ENCODE assay signal across 8 cellular contexts in genomic region chr6:31663087-31663960, GRCh38. TPM values are rescaled to one million over a fixed set of nuclear protein-coding genes. Genes with fewer than 3 reads are reported as not detected.
A peak's percentile ranks its signal among the peaks of the same experiment; 100 is the strongest.
DNase-seq lines count a peak whose midpoint lies in the region; ATAC-seq and TF ChIP-seq lines count a peak whose summit lies in the region.

No MANE protein-coding gene starts in this region.

- intact Hi-C loops in body of pancreas (cut with DNase I) = no loop called here

- peak; percentile 27 for DNase-seq in HT1080 (ENCODE audit: low read depth)
- DNase-seq in body of pancreas = no peak
- DNase-seq in stimulated activated CD4-positive, alpha-beta T cell treated with anti-CD3 and anti-CD28 coated beads, Interleukin-4, amount 100 ng/mL, for 24 hours = no peak
- no peak for DNase-seq in NCI-H446 (lab: John Stamatoyannopoulos, UW)

- H3K9me3 ChIP-seq in body of pancreas (no peaks in the 10 kb centered on the region), mesodermal cell (ENCODE audit: control insufficient read depth, low read length) (no peaks in the 10 kb centered on the region)

- WGBS in body of pancreas, 2 donors = 54 to 75% methylated on average over 8 to 10 of the region's 10 CpGs
- WGBS in mesodermal cell (ENCODE audit: insufficient coverage in 2 of 2), 2 experiments = 63 to 82% methylated on average over 4 to 5 of the region's 10 CpGs

- no peak for TF ChIP-seq POLR2A in body of pancreas (IDR thresholded peaks at IDR 0.05)

- TF ChIP-seq CTCF in 22Rv1 (IDR thresholded peaks at IDR 0.05) = no peak
- TF ChIP-seq CTCF in body of pancreas (IDR thresholded peaks at IDR 0.05) = no peak

- H3K4me1 ChIP-seq in body of pancreas (peaks cover 66% of the 10 kb centered on the region), mesodermal cell (ENCODE audit: control insufficient read depth, insufficient read depth, low read length, poor library complexity, severe bottlenecking) (peaks cover 33% of the 10 kb centered on the region)

- H3K27me3 ChIP-seq in body of pancreas = no peaks in the 10 kb centered on the region

- H3K27ac ChIP-seq in 22Rv1 (peak overlapping the region; percentile 99), body of pancreas (peak overlapping the region in 3 of 4 donors; percentile 82 to 96 (median 94)), mesodermal cell (ENCODE audit: low read depth, low read length, severe bottlenecking) (peak overlapping the region; percentile 96)

- H3K36me3 ChIP-seq in body of pancreas (replicated peaks in 1 of 2; ENCODE audit: insufficient read depth in 1 of 2, low read depth in 2 of 2) = peaks cover 3% of the 10 kb centered on the region in 2 donors
- H3K36me3 ChIP-seq in mesodermal cell (ENCODE audit: control insufficient read depth, insufficient read depth, low read length) = peaks cover 50% of the 10 kb centered on the region

- H3K4me3 ChIP-seq in body of pancreas (peak overlapping the region in 1 of 2 donors; percentile 87), mesodermal cell (ENCODE audit: extremely low read depth, insufficient read depth, low read length, poor library complexity, severe bottlenecking) (peak overlapping the region; percentile 79)

- ATAC-seq in body of pancreas (no peak), GM19351 (IDR thresholded peaks at IDR 0.05; ENCODE audit: unreplicated experiment) (no peak), GM18868 (IDR thresholded peaks at IDR 0.05; ENCODE audit: unreplicated experiment) (no peak)

RNA-seq across cellular contexts. Expression of gene GPANK1, which starts 1.5 kb away (rescaled TPM):
- 37.5 and 38.5 TPM in 2 replicates for total RNA-seq in HT1080 (2014; rRNA removed; shearing (Covaris generic))
- polyA plus RNA-seq in HT1080 (2015; cell fraction: cytosol; rRNA removed) = 27.2 and 34.0 TPM in 2 replicates
- polyA plus RNA-seq in HT1080 (2015; cell fraction: nucleus; rRNA removed) = 28.1 and 32.0 TPM in 2 replicates
- total RNA-seq in body of pancreas = 10 to 100 TPM in 1 of 2 donors, 1 to 10 TPM in 1; 8.9 to 10.9 TPM
- 26.1 TPM for polyA plus RNA-seq in mesodermal cell (2013, experiment 1 of 2)
- polyA plus RNA-seq in mesodermal cell (2013, experiment 2 of 2) = 21.6 TPM

RNA-seq across cellular contexts. Expression of gene CSNK2B, which starts 2.6 kb away (rescaled TPM):
- 272 and 357 TPM in 2 replicates for total RNA-seq in HT1080 (2014; rRNA removed; shearing (Covaris generic))
- 371 and 390 TPM in 2 replicates for polyA plus RNA-seq in HT1080 (2015; cell fraction: cytosol; rRNA removed)
- polyA plus RNA-seq in HT1080 (2015; cell fraction: nucleus; rRNA removed) = 224 and 255 TPM in 2 replicates
- 100 to 1,000 TPM in 1 of 2 donors, 10 to 100 TPM in 1; 98.2 to 100 TPM for total RNA-seq in body of pancreas
- polyA plus RNA-seq in mesodermal cell (2013, experiment 1 of 2) = 288 TPM
- 238 TPM for polyA plus RNA-seq in mesodermal cell (2013, experiment 2 of 2)

RNA-seq across cellular contexts. Expression of gene C6orf47, which starts 2.7 kb away (rescaled TPM):
- 21.8 and 22.8 TPM in 2 replicates for total RNA-seq in HT1080 (2014; rRNA removed; shearing (Covaris generic))
- 14.4 and 15.2 TPM in 2 replicates for polyA plus RNA-seq in HT1080 (2015; cell fraction: cytosol; rRNA removed)
- 10.2 and 10.3 TPM in 2 replicates for polyA plus RNA-seq in HT1080 (2015; cell fraction: nucleus; rRNA removed)
- 10 to 100 TPM; 15.8 to 22.1 TPM for total RNA-seq in body of pancreas
- polyA plus RNA-seq in mesodermal cell (2013, experiment 1 of 2) = 9.0 TPM
- polyA plus RNA-seq in mesodermal cell (2013, experiment 2 of 2) = 7.5 TPM

RNA-seq across cellular contexts. Expression of gene LY6G5B, which starts 6.5 kb away (rescaled TPM):
- 0.88 and 2.6 TPM in 2 replicates for total RNA-seq in HT1080 (2014; rRNA removed; shearing (Covaris generic))
- 1.4 and 1.9 TPM in 2 replicates for polyA plus RNA-seq in HT1080 (2015; cell fraction: cytosol; rRNA removed)
- 73.4 and 85.6 TPM in 2 replicates for polyA plus RNA-seq in HT1080 (2015; cell fraction: nucleus; rRNA removed)
- total RNA-seq in body of pancreas = 1 to 10 TPM; 6.9 to 8.3 TPM
- 12.6 TPM for polyA plus RNA-seq in mesodermal cell (2013, experiment 1 of 2)
- polyA plus RNA-seq in mesodermal cell (2013, experiment 2 of 2) = 11.7 TPM

RNA-seq across cellular contexts. Expression of gene APOM, which starts 7.6 kb away (rescaled TPM):
- 1.8 and 2.5 TPM in 2 replicates for total RNA-seq in HT1080 (2014; rRNA removed; shearing (Covaris generic))
- polyA plus RNA-seq in HT1080 (2015; cell fraction: cytosol; rRNA removed) = 1.5 and 1.9 TPM in 2 replicates
- 2.3 and 3.1 TPM in 2 replicates for polyA plus RNA-seq in HT1080 (2015; cell fraction: nucleus; rRNA removed)
- 1 to 10 TPM in 1 of 2 donors, not detected in 1; 1.6 TPM for total RNA-seq in body of pancreas
- 2.3 TPM for polyA plus RNA-seq in mesodermal cell (2013, experiment 1 of 2)
- 1.9 TPM for polyA plus RNA-seq in mesodermal cell (2013, experiment 2 of 2)
